ENCODE assay signal across 21 cellular contexts in the genomic region with DNA sequence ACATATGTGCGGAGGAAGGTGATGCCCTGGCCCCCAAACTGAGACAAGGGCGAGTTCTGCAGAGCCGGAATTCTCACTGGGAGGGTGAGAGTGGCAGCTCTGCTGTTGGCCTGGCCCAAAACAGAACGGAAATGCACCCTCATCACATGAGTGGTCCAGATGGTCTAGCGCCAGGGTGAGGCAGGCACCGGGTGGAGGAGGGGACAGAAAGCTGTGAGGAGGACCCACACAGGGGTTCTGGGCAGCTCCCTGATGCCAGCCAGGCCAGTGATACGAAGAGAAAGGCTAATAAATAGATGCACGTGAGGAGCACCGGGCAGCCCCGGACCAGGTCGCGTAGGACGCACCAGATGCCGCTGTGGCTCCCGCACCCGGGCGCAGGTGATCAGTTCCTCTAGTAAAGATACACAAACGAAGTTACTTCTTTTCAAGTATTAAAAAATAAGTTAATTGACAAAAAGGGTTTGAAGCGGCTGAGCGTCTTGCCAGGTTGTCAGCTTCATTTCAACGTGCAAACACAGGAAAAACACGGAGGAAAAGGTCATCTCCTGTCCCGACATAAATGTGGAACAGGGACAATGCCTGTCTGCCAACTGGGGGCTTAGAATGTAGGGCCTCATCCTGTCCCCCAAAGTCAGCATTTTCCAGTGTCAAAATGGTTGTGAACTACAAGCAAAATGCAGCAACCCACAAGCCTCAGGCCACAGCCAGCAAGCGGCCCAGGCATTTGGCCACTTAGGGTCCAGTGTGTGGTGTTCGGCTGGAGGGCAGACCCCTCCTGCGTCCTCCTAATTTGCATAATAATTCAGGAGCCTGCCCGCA.
"Had no signal": no experiment of that assay in that cellular context is flagged by ENCODE, and none has a peak within 500 bp of the region (broad histone marks: within the 10 kb centered on the region; RNA-seq: fewer than 3 reads in every experiment).

No MANE protein-coding gene starts in this region.

- H3K4me3 ChIP-seq: mucosa of descending colon, right lobe of liver, skin epidermis, suprapubic skin, transverse colon had no signal

- H3K9me3 Mint-ChIP-seq: activated CD4-positive, alpha-beta memory T cell treated with anti-CD3 and anti-CD28 coated beads for 36 hours; activated naive CD4-positive, alpha-beta T cell treated with anti-CD3 and anti-CD28 coated beads for 36 hours; activated naive CD8-positive, alpha-beta T cell treated with anti-CD3 and anti-CD28 coated beads, Interleukin-2, amount 10 ng/mL, durations not matched to agents 7 days and 5 days; activated T-cell treated with anti-CD3 and anti-CD28 coated beads, Interleukin-2, amount 50 U/mL, for 72 hours; dendritic cell treated with granulocyte-macrophage colony-stimulating factor and Interleukin-4, amounts not matched to agents 40 ng/mL and 50 ng/mL, for 4 days; memory B cell; nephron progenitor cell; stimulated activated naive CD8-positive, alpha-beta T cell treated with anti-CD3 and anti-CD28 coated beads, Interleukin-15, amount 100 ng/mL, for 72 hours had no signal

- H3K27ac ChIP-seq: right lobe of liver, skin epidermis, suprapubic skin, transverse colon had no signal

- H3K27ac Mint-ChIP-seq: activated CD4-positive, alpha-beta memory T cell treated with anti-CD3 and anti-CD28 coated beads for 36 hours; activated naive CD4-positive, alpha-beta T cell treated with anti-CD3 and anti-CD28 coated beads for 36 hours; activated naive CD8-positive, alpha-beta T cell treated with anti-CD3 and anti-CD28 coated beads, Interleukin-2, amount 10 ng/mL, durations not matched to agents 7 days and 5 days; activated T-cell treated with anti-CD3 and anti-CD28 coated beads, Interleukin-2, amount 50 U/mL, for 72 hours; dendritic cell treated with granulocyte-macrophage colony-stimulating factor and Interleukin-4, amounts not matched to agents 40 ng/mL and 50 ng/mL, for 4 days; nephron progenitor cell; stimulated activated naive CD8-positive, alpha-beta T cell treated with anti-CD3 and anti-CD28 coated beads, Interleukin-15, amount 100 ng/mL, for 72 hours; T-helper 17 cell had no signal

- ATAC-seq: activated T-cell treated with anti-CD3 and anti-CD28 coated beads, Interleukin-2, amount 50 U/mL, for 72 hours; esophagus mucosa; left cardiac atrium; mucosa of descending colon; right lobe of liver; stimulated activated naive CD8-positive, alpha-beta T cell treated with anti-CD3 and anti-CD28 coated beads, Interleukin-15, amount 100 ng/mL, for 72 hours; T-helper 17 cell had no signal

- H3K4me3 Mint-ChIP-seq: activated CD4-positive, alpha-beta memory T cell treated with anti-CD3 and anti-CD28 coated beads for 36 hours; activated naive CD4-positive, alpha-beta T cell treated with anti-CD3 and anti-CD28 coated beads for 36 hours; activated naive CD8-positive, alpha-beta T cell treated with anti-CD3 and anti-CD28 coated beads, Interleukin-2, amount 10 ng/mL, durations not matched to agents 7 days and 5 days; activated T-cell treated with anti-CD3 and anti-CD28 coated beads, Interleukin-2, amount 50 U/mL, for 72 hours; dendritic cell treated with granulocyte-macrophage colony-stimulating factor and Interleukin-4, amounts not matched to agents 40 ng/mL and 50 ng/mL, for 4 days; memory B cell; nephron progenitor cell; stimulated activated naive CD8-positive, alpha-beta T cell treated with anti-CD3 and anti-CD28 coated beads, Interleukin-15, amount 100 ng/mL, for 72 hours; T-helper 17 cell had no signal

- H3K36me3 Mint-ChIP-seq: activated naive CD8-positive, alpha-beta T cell treated with anti-CD3 and anti-CD28 coated beads, Interleukin-2, amount 10 ng/mL, durations not matched to agents 7 days and 5 days had no signal

- DNase-seq: activated CD4-positive, alpha-beta memory T cell treated with anti-CD3 and anti-CD28 coated beads for 36 hours; activated CD4-positive, alpha-beta T cell treated with anti-CD3 and anti-CD28 coated beads for 48 hours; activated effector memory CD4-positive, alpha-beta T cell treated with Interleukin-2 at 50 U/mL for 16 hours; activated naive CD4-positive, alpha-beta T cell treated with anti-CD3 and anti-CD28 coated beads for 36 hours; activated naive CD8-positive, alpha-beta T cell treated with anti-CD3 and anti-CD28 coated beads, Interleukin-2, amount 10 ng/mL, durations not matched to agents 7 days and 5 days; activated T-cell treated with anti-CD3 and anti-CD28 coated beads, Interleukin-2, amount 50 U/mL, for 72 hours; amniotic stem cell; effector CD8-positive, alpha-beta T cell; left cardiac atrium; mucosa of descending colon; nephron progenitor cell; right lobe of liver; stimulated activated CD4-positive, alpha-beta T cell treated with anti-CD3 and anti-CD28 coated beads, Interleukin-1b, Interleukin-23, amount 100 ng/mL, for 48 hours; stimulated activated naive CD8-positive, alpha-beta T cell treated with anti-CD3 and anti-CD28 coated beads, Interleukin-15, amount 100 ng/mL, for 72 hours; T-helper 17 cell; transverse colon had no signal

- H3K27me3 Mint-ChIP-seq: activated CD4-positive, alpha-beta memory T cell treated with anti-CD3 and anti-CD28 coated beads for 36 hours; activated naive CD8-positive, alpha-beta T cell treated with anti-CD3 and anti-CD28 coated beads, Interleukin-2, amount 10 ng/mL, durations not matched to agents 7 days and 5 days; memory B cell; stimulated activated naive CD8-positive, alpha-beta T cell treated with anti-CD3 and anti-CD28 coated beads, Interleukin-15, amount 100 ng/mL, for 72 hours; T-helper 17 cell had no signal

- H3K27me3 ChIP-seq: right lobe of liver, suprapubic skin, transverse colon had no signal
